ENCODE assay signal across 8 cellular contexts in genomic region chr4:86683983-86684382, GRCh38.
"Had no signal": no experiment of that assay in that cellular context is flagged by ENCODE, and none has a peak within 500 bp of the region (broad histone marks: within the 10 kb centered on the region; RNA-seq: fewer than 3 reads in every experiment).

No MANE protein-coding gene starts in this region.

- ATAC-seq: HCT116, K562 had no signal

- DNase-seq: GM23248, GOT3, H7, HFFc6, IMR-90, KG1 had no signal

- H3K4me3 Mint-ChIP-seq: HFFc6 had no signal

- H3K9me3 Mint-ChIP-seq: HFFc6 had no signal

- FAIRE-seq: K562 had no signal
